1 cellular context compared by ENCODE assay signal in the genomic region with DNA sequence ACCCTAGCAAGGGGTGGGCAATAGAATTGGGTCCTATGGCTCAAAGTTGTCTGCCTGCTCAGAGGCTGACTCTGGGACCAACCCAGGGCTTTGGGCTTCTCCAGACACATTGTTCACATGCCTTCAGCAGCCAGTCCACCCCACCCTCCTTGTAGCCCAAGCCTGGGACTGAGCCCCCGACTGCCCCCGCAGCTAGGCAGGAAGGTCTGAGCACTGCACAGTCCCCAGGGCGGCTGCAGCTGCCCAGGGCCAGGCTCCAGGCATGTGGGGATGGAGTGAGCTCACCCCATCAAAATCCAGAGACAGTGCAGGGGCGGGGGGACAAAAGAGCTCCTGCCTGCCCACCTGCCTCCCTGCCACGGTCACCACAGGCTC.
TF ChIP-seq lines count a peak whose summit lies in the region.

No MANE protein-coding gene starts in this region.

TF ChIP-seq in K562, 482 proteins besides CTCF, POLR2A, EP300 and RAD21 (continued from another document):
- TF ChIP-seq, protein P1, sequence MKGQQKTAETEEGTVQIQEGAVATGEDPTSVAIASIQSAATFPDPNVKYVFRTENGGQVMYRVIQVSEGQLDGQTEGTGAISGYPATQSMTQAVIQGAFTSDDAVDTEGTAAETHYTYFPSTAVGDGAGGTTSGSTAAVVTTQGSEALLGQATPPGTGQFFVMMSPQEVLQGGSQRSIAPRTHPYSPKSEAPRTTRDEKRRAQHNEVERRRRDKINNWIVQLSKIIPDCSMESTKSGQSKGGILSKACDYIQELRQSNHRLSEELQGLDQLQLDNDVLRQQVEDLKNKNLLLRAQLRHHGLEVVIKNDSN (CRISPR knock-in tag; IDR thresholded peaks at IDR 0.05), result peak; percentile 20; the same call in 1 of the 2 replicates
- TF ChIP-seq, protein P2, sequence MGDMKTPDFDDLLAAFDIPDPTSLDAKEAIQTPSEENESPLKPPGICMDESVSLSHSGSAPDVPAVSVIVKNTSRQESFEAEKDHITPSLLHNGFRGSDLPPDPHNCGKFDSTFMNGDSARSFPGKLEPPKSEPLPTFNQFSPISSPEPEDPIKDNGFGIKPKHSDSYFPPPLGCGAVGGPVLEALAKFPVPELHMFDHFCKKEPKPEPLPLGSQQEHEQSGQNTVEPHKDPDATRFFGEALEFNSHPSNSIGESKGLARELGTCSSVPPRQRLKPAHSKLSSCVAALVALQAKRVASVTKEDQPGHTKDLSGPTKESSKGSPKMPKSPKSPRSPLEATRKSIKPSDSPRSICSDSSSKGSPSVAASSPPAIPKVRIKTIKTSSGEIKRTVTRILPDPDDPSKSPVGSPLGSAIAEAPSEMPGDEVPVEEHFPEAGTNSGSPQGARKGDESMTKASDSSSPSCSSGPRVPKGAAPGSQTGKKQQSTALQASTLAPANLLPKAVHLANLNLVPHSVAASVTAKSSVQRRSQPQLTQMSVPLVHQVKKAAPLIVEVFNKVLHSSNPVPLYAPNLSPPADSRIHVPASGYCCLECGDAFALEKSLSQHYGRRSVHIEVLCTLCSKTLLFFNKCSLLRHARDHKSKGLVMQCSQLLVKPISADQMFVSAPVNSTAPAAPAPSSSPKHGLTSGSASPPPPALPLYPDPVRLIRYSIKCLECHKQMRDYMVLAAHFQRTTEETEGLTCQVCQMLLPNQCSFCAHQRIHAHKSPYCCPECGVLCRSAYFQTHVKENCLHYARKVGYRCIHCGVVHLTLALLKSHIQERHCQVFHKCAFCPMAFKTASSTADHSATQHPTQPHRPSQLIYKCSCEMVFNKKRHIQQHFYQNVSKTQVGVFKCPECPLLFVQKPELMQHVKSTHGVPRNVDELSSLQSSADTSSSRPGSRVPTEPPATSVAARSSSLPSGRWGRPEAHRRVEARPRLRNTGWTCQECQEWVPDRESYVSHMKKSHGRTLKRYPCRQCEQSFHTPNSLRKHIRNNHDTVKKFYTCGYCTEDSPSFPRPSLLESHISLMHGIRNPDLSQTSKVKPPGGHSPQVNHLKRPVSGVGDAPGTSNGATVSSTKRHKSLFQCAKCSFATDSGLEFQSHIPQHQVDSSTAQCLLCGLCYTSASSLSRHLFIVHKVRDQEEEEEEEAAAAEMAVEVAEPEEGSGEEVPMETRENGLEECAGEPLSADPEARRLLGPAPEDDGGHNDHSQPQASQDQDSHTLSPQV (IDR thresholded peaks at IDR 0.05), result 0 out of 2 replicates have a peak, but pooled peaks have one; percentile 15
- TF ChIP-seq HDAC6 (IDR thresholded peaks at IDR 0.05; ENCODE audit: low read depth, low read length), result no peak
TF ChIP-seq in K562: peak in this region for 3.
